Comparison of ENCODE assay signal across 31 cellular contexts in genomic region chr4:14771091-14771490, GRCh38.
A peak's percentile ranks its signal among the peaks of the same experiment; 100 is the strongest.
DNase-seq lines count a peak whose midpoint lies in the region; ATAC-seq, FAIRE-seq and TF ChIP-seq lines count a peak whose summit lies in the region.
"Had no signal": no experiment of that assay in that cellular context is flagged by ENCODE, and none has a peak within 500 bp of the region (broad histone marks: within the 10 kb centered on the region; RNA-seq: fewer than 3 reads in every experiment).

No MANE protein-coding gene starts in this region.

- peaks cover 10% of the 10 kb centered on the region for H3K9me3 Mint-ChIP-seq in neural progenitor cell
- H3K9me3 Mint-ChIP-seq: activated CD8-positive, alpha-beta T cell treated with anti-CD3 and anti-CD28 coated beads for 36 hours had no signal

- no TSS peak for BruUV-seq in HepG2 (replicated peaks; lab: Mats Ljungman, UMichigan)

- peaks cover 10% of the 10 kb centered on the region for H3K4me1 Mint-ChIP-seq in neural progenitor cell
- H3K4me1 Mint-ChIP-seq: activated naive CD4-positive, alpha-beta T cell treated with anti-CD3 and anti-CD28 coated beads, Interleukin-2, amount 10 ng/mL, durations not matched to agents 7 days and 5 days; brain; mesothelial cell of epicardium had no signal

- TF ChIP-seq CTCF in right lobe of liver (IDR thresholded peaks at IDR 0.05): no peak
- TF ChIP-seq CTCF in HepG2 (CRISPR knock-in tag; IDR thresholded peaks at IDR 0.05): no peak
- no peak for TF ChIP-seq CTCF in neural progenitor cell (IDR thresholded peaks at IDR 0.05)

- CTCF ChIA-PET in HepG2 (lab: Yijun Ruan, JAX; ENCODE audit: low intra/inter-chr PET ratio, low total read pairs): no interaction called here

- no peak for TF ChIP-seq RAD21 in HepG2 (CRISPR knock-in tag; IDR thresholded peaks at IDR 0.05)

- FAIRE-seq in HepG2 (lab: Jason Lieb, UNC): no peak
- FAIRE-seq: K562 had no signal

- H3K27me3 ChIP-seq in right lobe of liver (no peaks in the 10 kb centered on the region), HepG2 (ENCODE audit: control insufficient read depth in 1 of 2, insufficient read depth in 2 of 2, low read length in 2 of 2) (no peaks in the 10 kb centered on the region), neural progenitor cell (no peaks in the 10 kb centered on the region)
- H3K27me3 ChIP-seq: neutrophil, upper lobe of right lung had no signal

- WGBS in right lobe of liver (ENCODE audit: insufficient coverage, low coverage, low lambda C conversion rate, missing lambda C conversion rate): 51% methylated on average over 2 of the region's 2 CpGs
- WGBS in HepG2 (ENCODE audit: low lambda C conversion rate): 0% methylated on average over 2 of the region's 2 CpGs

- H3K4me3 Mint-ChIP-seq in neural progenitor cell: no peak overlapping the region
- H3K4me3 Mint-ChIP-seq: activated CD8-positive, alpha-beta T cell treated with anti-CD3 and anti-CD28 coated beads for 36 hours; activated naive CD4-positive, alpha-beta T cell treated with anti-CD3 and anti-CD28 coated beads, Interleukin-2, amount 10 ng/mL, durations not matched to agents 7 days and 5 days; CD14-positive monocyte; mesothelial cell of epicardium; naive B cell; stimulated activated memory B cell treated with anti-CD40 and anti-IgM and Interleukin-4, amounts not matched to agents 10 μg/mL and 1 μg/mL and 100 μg/mL, for 72 hours; T-helper 1 cell treated with Interleukin-12 subunit alpha and Interleukin-12 subunit beta and Interleukin-4 antibody, amounts not matched to agents 30 μg/mL and 1 μg/mL, for 36 hours had no signal

- H2AFZ ChIP-seq in HepG2 (ENCODE audit: low read length): no peak overlapping the region
- H2AFZ ChIP-seq in neural progenitor cell (replicated peaks): peak overlapping the region; percentile 34
- H2AFZ ChIP-seq: GM23248 had no signal

- no peak overlapping the region for H3K4me3 ChIP-seq in right lobe of liver
- no peak overlapping the region for H3K4me3 ChIP-seq in HepG2 (replicated peaks in 1 of 3; ENCODE audit: insufficient read depth in 1 of 3, low read depth in 2 of 3, low read length in 3 of 3)
- H3K4me3 ChIP-seq in neural progenitor cell: no peak overlapping the region
- H3K4me3 ChIP-seq: GM23248, K562, left ventricle myocardium inferior, upper lobe of right lung had no signal

- no peak overlapping the region for H3K27ac ChIP-seq in right lobe of liver
- no peak overlapping the region for H3K27ac ChIP-seq in HepG2 (ENCODE audit: extremely low read length, insufficient read depth, low read length)
- H3K27ac ChIP-seq in neural progenitor cell: no peak overlapping the region
- H3K27ac ChIP-seq: GM23248, left ventricle myocardium inferior, neutrophil, upper lobe of right lung had no signal

- no peak for TF ChIP-seq POLR2A in right lobe of liver (IDR thresholded peaks at IDR 0.05)
- TF ChIP-seq POLR2A in HepG2 (IDR thresholded peaks at IDR 0.05; ENCODE audit: insufficient read depth in 1 of 2, low read depth in 2 of 2, low read length in 2 of 2): no peak
- no peak for TF ChIP-seq POLR2A in GM18505 (IDR thresholded peaks at IDR 0.05; ENCODE audit: borderline replicate concordance, extremely low read depth, insufficient read depth, insufficient read length)

- intact Hi-C loops in right lobe of liver (cut with DNase I) (no loop called here), HepG2 (cut with micrococcal nuclease; ENCODE audit: unreplicated experiment) (no loop called here)

- no peak overlapping the region for H3K27ac Mint-ChIP-seq in neural progenitor cell
- H3K27ac Mint-ChIP-seq: activated CD8-positive, alpha-beta T cell treated with anti-CD3 and anti-CD28 coated beads for 36 hours; activated naive CD4-positive, alpha-beta T cell treated with anti-CD3 and anti-CD28 coated beads, Interleukin-2, amount 10 ng/mL, durations not matched to agents 7 days and 5 days; CD14-positive monocyte; mesothelial cell of epicardium; stimulated activated memory B cell treated with anti-CD40 and anti-IgM and Interleukin-4, amounts not matched to agents 10 μg/mL and 1 μg/mL and 100 μg/mL, for 72 hours; T-helper 1 cell treated with Interleukin-12 subunit alpha and Interleukin-12 subunit beta and Interleukin-4 antibody, amounts not matched to agents 30 μg/mL and 1 μg/mL, for 36 hours had no signal

- peaks cover 4% of the 10 kb centered on the region for H3K27me3 Mint-ChIP-seq in neural progenitor cell (ENCODE audit: insufficient read depth, low read depth)
- H3K27me3 Mint-ChIP-seq: activated naive CD4-positive, alpha-beta T cell treated with anti-CD3 and anti-CD28 coated beads, Interleukin-2, amount 10 ng/mL, durations not matched to agents 7 days and 5 days; stimulated activated memory B cell treated with anti-CD40 and anti-IgM and Interleukin-4, amounts not matched to agents 10 μg/mL and 1 μg/mL and 100 μg/mL, for 72 hours had no signal

- H4K20me1 ChIP-seq in HepG2 (ENCODE audit: insufficient read depth, low read length) (no peaks in the 10 kb centered on the region), neural progenitor cell (ENCODE audit: low read depth) (no peaks in the 10 kb centered on the region)

- H3F3A ChIP-seq in neural progenitor cell (ENCODE audit: low read depth): no peaks in the 10 kb centered on the region

- H3K36me3 ChIP-seq in right lobe of liver (no peaks in the 10 kb centered on the region), HepG2 (replicated peaks in 1 of 2; ENCODE audit: control insufficient read depth in 1 of 2, insufficient read depth in 2 of 2, low read length in 2 of 2) (no peaks in the 10 kb centered on the region), neural progenitor cell (no peaks in the 10 kb centered on the region)
- H3K36me3 ChIP-seq: left ventricle myocardium inferior, neutrophil, upper lobe of right lung had no signal

- no peaks in the 10 kb centered on the region for H3K36me3 Mint-ChIP-seq in neural progenitor cell
- H3K36me3 Mint-ChIP-seq: activated naive CD4-positive, alpha-beta T cell treated with anti-CD3 and anti-CD28 coated beads, Interleukin-2, amount 10 ng/mL, durations not matched to agents 7 days and 5 days; brain; CD14-positive monocyte; mesothelial cell of epicardium; naive B cell; stimulated activated memory B cell treated with anti-CD40 and anti-IgM and Interleukin-4, amounts not matched to agents 10 μg/mL and 1 μg/mL and 100 μg/mL, for 72 hours had no signal

- DNase-seq in right lobe of liver (no peak), HepG2 (ENCODE audit: low spot score) (no peak), fibroblast of gingiva (ENCODE audit: low read depth) (peak; percentile 97), neural progenitor cell (ENCODE audit: low spot score) (no peak)
- no peak for DNase-seq in activated naive CD4-positive, alpha-beta T cell treated with anti-CD3 and anti-CD28 coated beads, Interleukin-2, amount 50 U/mL, for 16 hours
- DNase-seq in activated CD4-positive, alpha-beta T cell treated with anti-CD3 and anti-CD28 coated beads for 4 hours: no peak
- DNase-seq: 8988T; activated CD8-positive, alpha-beta memory T cell treated with anti-CD3 and anti-CD28 coated beads, Interleukin-2, amount 50 U/mL, for 48 hours; activated CD8-positive, alpha-beta T cell treated with anti-CD3 and anti-CD28 coated beads for 36 hours; activated naive CD4-positive, alpha-beta T cell treated with anti-CD3 and anti-CD28 coated beads, Interleukin-2, amount 10 ng/mL, durations not matched to agents 7 days and 5 days; amniotic stem cell; GDM1; GM23248; left ventricle myocardium inferior; naive B cell; NCI-H1105 treated with DMSO at 0.1 percent for 48 hours; NCI-H1930; NCI-H2227 treated with DMSO at 0.1 percent for 48 hours; NCI-H526; Right ventricle myocardium superior; upper lobe of right lung had no signal

- ATAC-seq in right lobe of liver (peak; percentile 33 to 66 (median 57)), HepG2 (no peak), HG03571 (IDR thresholded peaks at IDR 0.05; ENCODE audit: unreplicated experiment) (no peak), GM18505 (IDR thresholded peaks at IDR 0.05; ENCODE audit: unreplicated experiment) (no peak)
- ATAC-seq: activated CD8-positive, alpha-beta T cell treated with anti-CD3 and anti-CD28 coated beads for 36 hours; K562; SK-N-SH treated with all-trans-retinoic acid at 6 μM for 48 hours; stimulated activated memory B cell treated with anti-CD40 and anti-IgM and Interleukin-4, amounts not matched to agents 10 μg/mL and 1 μg/mL and 100 μg/mL, for 72 hours; upper lobe of right lung had no signal

- TF ChIP-seq EP300 in HepG2 (IDR thresholded peaks at IDR 0.05; ENCODE audit: low read depth in 2 of 2, low read length in 2 of 2) (no peak), HepG2 (CRISPR knock-in tag; IDR thresholded peaks at IDR 0.05; ENCODE audit: borderline replicate concordance) (no peak)

- no peak overlapping the region for H3K4me2 ChIP-seq in HepG2 (ENCODE audit: low read depth, low read length)
- no peak overlapping the region for H3K4me2 ChIP-seq in neural progenitor cell

- POLR2A ChIA-PET in HepG2 (lab: Yijun Ruan, JAX): no interaction called here

- H3K9ac ChIP-seq in HepG2 (ENCODE audit: insufficient read depth, low read depth, low read length): no peak overlapping the region
- H3K9ac ChIP-seq in neural progenitor cell: no peak overlapping the region
- H3K9ac ChIP-seq: GM23248 had no signal

- in situ Hi-C loops in HepG2 (cut with HindIII; ENCODE audit: extremely low pct_ligation_motif_present, low pct_unique_long_range_greater_than_20kb): no loop called here

- peaks cover 0 to 6% (median 0%) of the 10 kb centered on the region in 4 donors for H3K4me1 ChIP-seq in right lobe of liver
- no peaks in the 10 kb centered on the region for H3K4me1 ChIP-seq in HepG2 (ENCODE audit: insufficient read depth, low read length)
- peaks cover 6% of the 10 kb centered on the region for H3K4me1 ChIP-seq in neural progenitor cell
- H3K4me1 ChIP-seq: left ventricle myocardium inferior, upper lobe of right lung had no signal

- H3K9me3 ChIP-seq in right lobe of liver (no peaks in the 10 kb centered on the region), HepG2 (ENCODE audit: low read length) (peaks cover 69% of the 10 kb centered on the region), neural progenitor cell (ENCODE audit: low read depth) (no peaks in the 10 kb centered on the region)
- H3K9me3 ChIP-seq: neutrophil, upper lobe of right lung had no signal

- H3K79me2 ChIP-seq in HepG2 (ENCODE audit: insufficient read depth, low read length) (no peaks in the 10 kb centered on the region), neural progenitor cell (ENCODE audit: low read depth) (no peaks in the 10 kb centered on the region)

TF ChIP-seq in HepG2, 621 proteins besides CTCF, POLR2A, EP300 and RAD21 (continues in another document):
- TF ChIP-seq ZNF644 (CRISPR knock-in tag; IDR thresholded peaks at IDR 0.05; ENCODE audit: low read depth) (no peak), MIER2 (CRISPR knock-in tag; IDR thresholded peaks at IDR 0.05) (no peak)

Comparison
In these comparisons a context has a peak if more than half of its experiments do, and no peak if none do; other contexts are left out.
1. ATAC-seq: peak in right lobe of liver (4 of 4); none in HepG2 (single experiment), HG03571 (single experiment) and GM18505 (single experiment).